31 cellular contexts compared by ENCODE assay signal in genomic region chr6:36141961-36142360, GRCh38. TPM values are rescaled to one million over a fixed set of nuclear protein-coding genes. Genes with fewer than 3 reads are reported as not detected.
A peak's percentile ranks its signal among the peaks of the same experiment; 100 is the strongest.
DNase-seq lines count a peak whose midpoint lies in the region; ATAC-seq, FAIRE-seq and TF ChIP-seq lines count a peak whose summit lies in the region.
"Had no signal": no experiment of that assay in that cellular context is flagged by ENCODE, and none has a peak within 500 bp of the region (broad histone marks: within the 10 kb centered on the region; RNA-seq: fewer than 3 reads in every experiment).

No MANE protein-coding gene starts in this region.

- H3K9me3 ChIP-seq in HepG2 (ENCODE audit: low read length) = no peaks in the 10 kb centered on the region
- no peaks in the 10 kb centered on the region for H3K9me3 ChIP-seq in right lobe of liver
- H3K9me3 ChIP-seq in HEK293 (ENCODE audit: control insufficient read depth, insufficient read depth, low read depth, low read length) = no peaks in the 10 kb centered on the region
- H3K9me3 ChIP-seq in testis = no peaks in the 10 kb centered on the region
- no peaks in the 10 kb centered on the region for H3K9me3 ChIP-seq in neural progenitor cell (ENCODE audit: low read depth)
- H3K9me3 ChIP-seq: Peyer's patch, suprapubic skin, upper lobe of right lung had no signal

- peak overlapping the region; percentile 26 to 43 for H3K4me3 Mint-ChIP-seq in effector memory CD8-positive, alpha-beta T cell
- no peak overlapping the region for H3K4me3 Mint-ChIP-seq in neural progenitor cell
- H3K4me3 Mint-ChIP-seq: activated T-helper 17 cell treated with anti-CD3 and anti-CD28 coated beads, Interleukin-2, amount 50 U/mL, for 72 hours; HFFc6; mesothelial cell of epicardium had no signal

- H3K4me3 ChIP-seq in HepG2 (replicated peaks in 1 of 3; ENCODE audit: insufficient read depth in 1 of 3, low read depth in 2 of 3, low read length in 3 of 3) = no peak overlapping the region
- H3K4me3 ChIP-seq in right lobe of liver = no peak overlapping the region
- no peak overlapping the region for H3K4me3 ChIP-seq in HEK293 (ENCODE audit: low read depth, low read length)
- no peak overlapping the region for H3K4me3 ChIP-seq in testis
- H3K4me3 ChIP-seq in neural progenitor cell = no peak overlapping the region
- H3K4me3 ChIP-seq: cardiac muscle cell, coronary artery, GM23248, Peyer's patch, suprapubic skin, upper lobe of right lung had no signal

- H3F3A ChIP-seq in neural progenitor cell (ENCODE audit: low read depth) = peaks cover 4% of the 10 kb centered on the region

- in situ Hi-C loops in HepG2 (cut with HindIII; ENCODE audit: extremely low pct_ligation_motif_present, low pct_unique_long_range_greater_than_20kb) = no loop called here

- H3K27ac Mint-ChIP-seq in effector memory CD8-positive, alpha-beta T cell = peak overlapping the region in 1 of 2 donors; percentile 75
- no peak overlapping the region for H3K27ac Mint-ChIP-seq in neural progenitor cell
- H3K27ac Mint-ChIP-seq: activated T-helper 17 cell treated with anti-CD3 and anti-CD28 coated beads, Interleukin-2, amount 50 U/mL, for 72 hours; HFFc6; mesothelial cell of epicardium had no signal

- DNase-seq in HepG2 (ENCODE audit: low spot score) (no peak), right lobe of liver (no peak), testis (no peak), neural progenitor cell (ENCODE audit: low spot score) (no peak), omental fat pad (ENCODE audit: low spot score) (no peak)
- no peak for DNase-seq in effector memory CD8-positive, alpha-beta T cell
- DNase-seq: activated CD4-positive, alpha-beta T cell treated with anti-CD3 and anti-CD28 coated beads for 48 hours; activated CD8-positive, alpha-beta memory T cell treated with anti-CD3 and anti-CD28 coated beads, Interleukin-2, amount 50 U/mL, for 4 hours; EL; erythroblast; GM23248; HFFc6; left ventricle myocardium superior; NCI-H1048; NCI-H1694 treated with DMSO at 0.1 percent for 48 hours; NCI-H446; NCI-H748 treated with DMSO at 0.1 percent for 48 hours; Peyer's patch; SHP77 treated with DMSO at 0.1 percent for 48 hours; stimulated activated CD4-positive, alpha-beta T cell treated with anti-CD3 and anti-CD28 coated beads, Interleukin-15, amount 100 ng/mL, for 24 hours; stimulated activated CD4-positive, alpha-beta T cell treated with anti-CD3 and anti-CD28 coated beads, Interleukin-4, amount 100 ng/mL, for 4 hours; upper lobe of right lung; WERI-Rb-1 had no signal

- POLR2A ChIA-PET in HepG2 (lab: Yijun Ruan, JAX) (interaction anchor here (3.7 kb wide), 1 partner anchor 11 kb away, joined by 23 read pairs; the partner anchor contains the start of gene MAPK13), HEK293 (lab: Yijun Ruan, JAX) (no interaction called here)

- intact Hi-C loops in HepG2 (cut with micrococcal nuclease; ENCODE audit: unreplicated experiment) (no loop called here), right lobe of liver (cut with DNase I) (no loop called here), testis (cut with DNase I; ENCODE audit: low total_unique reads) (no loop called here)

- H3K36me3 Mint-ChIP-seq in effector memory CD8-positive, alpha-beta T cell (ENCODE audit: insufficient read depth) = peaks cover 28% of the 10 kb centered on the region
- no peaks in the 10 kb centered on the region for H3K36me3 Mint-ChIP-seq in neural progenitor cell

- H3K27ac ChIP-seq in HepG2 (ENCODE audit: extremely low read length, insufficient read depth, low read length) (no peak overlapping the region), right lobe of liver (no peak overlapping the region), HEK293 (ENCODE audit: extremely low read depth, low read depth, low read length) (no peak overlapping the region), testis (peak overlapping the region; percentile 3 to 50), neural progenitor cell (no peak overlapping the region)
- H3K27ac ChIP-seq: cardiac muscle cell, coronary artery, GM23248, Peyer's patch, suprapubic skin, upper lobe of right lung, WERI-Rb-1 had no signal

- TF ChIP-seq POLR2A in HepG2 (IDR thresholded peaks at IDR 0.05; ENCODE audit: insufficient read depth in 1 of 2, low read depth in 2 of 2, low read length in 2 of 2) (no peak), right lobe of liver (IDR thresholded peaks at IDR 0.05) (no peak), testis (IDR thresholded peaks at IDR 0.05) (no peak)

- H3K4me2 ChIP-seq in HepG2 (ENCODE audit: low read depth, low read length) = no peak overlapping the region
- no peak overlapping the region for H3K4me2 ChIP-seq in neural progenitor cell

- H3K79me2 ChIP-seq in HepG2 (ENCODE audit: insufficient read depth, low read length) = no peaks in the 10 kb centered on the region
- no peaks in the 10 kb centered on the region for H3K79me2 ChIP-seq in neural progenitor cell (ENCODE audit: low read depth)

- ATAC-seq in HepG2 (no peak), right lobe of liver (no peak), omental fat pad (ENCODE audit: low FRiP score) (no peak)
- no peak for ATAC-seq in effector memory CD8-positive, alpha-beta T cell (replicated peaks)
- ATAC-seq: left ventricle myocardium superior, upper lobe of right lung had no signal

- TF ChIP-seq RAD21 in HepG2 (CRISPR knock-in tag; IDR thresholded peaks at IDR 0.05) = no peak

- no peak for FAIRE-seq in HepG2 (lab: Jason Lieb, UNC)
- FAIRE-seq: astrocyte, keratinocyte had no signal

- peaks cover 29 to 30% of the 10 kb centered on the region in 2 donors for H3K4me1 Mint-ChIP-seq in effector memory CD8-positive, alpha-beta T cell (ENCODE audit: low read depth in 2 of 2)
- H3K4me1 Mint-ChIP-seq in neural progenitor cell = peaks cover 17% of the 10 kb centered on the region

- CTCF ChIA-PET in HepG2 (lab: Yijun Ruan, JAX; ENCODE audit: low intra/inter-chr PET ratio, low total read pairs) (no interaction called here), HEK293 (lab: Yijun Ruan, JAX) (interaction anchor here (0.6 to 1.1 kb wide), 3 partner anchors 19 to 211 kb away, joined by 3 to 5 read pairs (median 4); no protein-coding TSS in a partner anchor)

- H3K36me3 ChIP-seq in HepG2 (replicated peaks in 1 of 2; ENCODE audit: control insufficient read depth in 1 of 2, insufficient read depth in 2 of 2, low read length in 2 of 2) = peaks cover 16 to 26% of the 10 kb centered on the region in 2 experiments; a peak in 4 of 5 replicates
- H3K36me3 ChIP-seq in right lobe of liver = peaks cover 0 to 4% (median 0%) of the 10 kb centered on the region in 4 donors
- H3K36me3 ChIP-seq in HEK293 (ENCODE audit: control insufficient read depth in 2 of 2, insufficient read depth in 1 of 2, low read length in 2 of 2) = peaks cover 0 to 11% of the 10 kb centered on the region in 2 experiments; a peak in 1 of 3 replicates
- no peaks in the 10 kb centered on the region for H3K36me3 ChIP-seq in testis (ENCODE audit: low read depth, missing control alignments)
- no peaks in the 10 kb centered on the region for H3K36me3 ChIP-seq in neural progenitor cell
- H3K36me3 ChIP-seq: cardiac muscle cell, WERI-Rb-1 had no signal

- H3K27me3 ChIP-seq in HepG2 (ENCODE audit: control insufficient read depth in 1 of 2, insufficient read depth in 2 of 2, low read length in 2 of 2) (no peaks in the 10 kb centered on the region), right lobe of liver (no peaks in the 10 kb centered on the region), testis (no peaks in the 10 kb centered on the region), neural progenitor cell (no peaks in the 10 kb centered on the region)
- H3K27me3 ChIP-seq: cardiac muscle cell, Peyer's patch, suprapubic skin, upper lobe of right lung had no signal

- TF ChIP-seq CTCF in HepG2 (CRISPR knock-in tag; IDR thresholded peaks at IDR 0.05) (no peak), right lobe of liver (IDR thresholded peaks at IDR 0.05) (no peak), HEK293 (tag by site-specific recombination; IDR thresholded peaks at IDR 0.05) (no peak), testis (IDR thresholded peaks at IDR 0.05) (no peak), neural progenitor cell (IDR thresholded peaks at IDR 0.05) (no peak), omental fat pad (IDR thresholded peaks at IDR 0.05) (no peak)

- no TSS peak for BruUV-seq in HepG2 (replicated peaks; lab: Mats Ljungman, UMichigan)

- WGBS in HepG2 (ENCODE audit: low lambda C conversion rate) = 95% methylated on average over 4 of the region's 4 CpGs
- WGBS in right lobe of liver (ENCODE audit: insufficient coverage, low coverage, low lambda C conversion rate, missing lambda C conversion rate) = 97% methylated on average over 3 of the region's 4 CpGs
- WGBS in testis, 2 donors = 79 to 85% methylated on average over 4 of the region's 4 CpGs

- TF ChIP-seq EP300 in HepG2 (IDR thresholded peaks at IDR 0.05; ENCODE audit: low read depth in 2 of 2, low read length in 2 of 2) = no peak
- TF ChIP-seq EP300 in HepG2 (CRISPR knock-in tag; IDR thresholded peaks at IDR 0.05; ENCODE audit: borderline replicate concordance) = no peak

- no peaks in the 10 kb centered on the region for H3K27me3 Mint-ChIP-seq in effector memory CD8-positive, alpha-beta T cell
- H3K27me3 Mint-ChIP-seq in neural progenitor cell (ENCODE audit: insufficient read depth, low read depth) = peaks cover 5% of the 10 kb centered on the region
- H3K27me3 Mint-ChIP-seq: activated T-helper 17 cell treated with anti-CD3 and anti-CD28 coated beads, Interleukin-2, amount 50 U/mL, for 72 hours had no signal

- H3K9me3 Mint-ChIP-seq in effector memory CD8-positive, alpha-beta T cell = no peaks in the 10 kb centered on the region
- no peaks in the 10 kb centered on the region for H3K9me3 Mint-ChIP-seq in neural progenitor cell
- H3K9me3 Mint-ChIP-seq: activated T-helper 17 cell treated with anti-CD3 and anti-CD28 coated beads, Interleukin-2, amount 50 U/mL, for 72 hours; HFFc6 had no signal

- no peak overlapping the region for H3K9ac ChIP-seq in HepG2 (ENCODE audit: insufficient read depth, low read depth, low read length)
- no peak overlapping the region for H3K9ac ChIP-seq in neural progenitor cell
- H3K9ac ChIP-seq: GM23248 had no signal

- H4K20me1 ChIP-seq in HepG2 (ENCODE audit: insufficient read depth, low read length) (no peaks in the 10 kb centered on the region), neural progenitor cell (ENCODE audit: low read depth) (no peaks in the 10 kb centered on the region)

- H2AFZ ChIP-seq in HepG2 (ENCODE audit: low read length) (no peak overlapping the region), neural progenitor cell (replicated peaks) (no peak overlapping the region)
- H2AFZ ChIP-seq: GM23248 had no signal

- H3K4me1 ChIP-seq in HepG2 (ENCODE audit: insufficient read depth, low read length) (peaks cover 2% of the 10 kb centered on the region), right lobe of liver (no peaks in the 10 kb centered on the region), HEK293 (ENCODE audit: control insufficient read depth, insufficient read depth, low read length) (no peaks in the 10 kb centered on the region), testis (peaks cover 30% of the 10 kb centered on the region), neural progenitor cell (peaks cover 10% of the 10 kb centered on the region)
- H3K4me1 ChIP-seq: Peyer's patch, upper lobe of right lung had no signal

RNA-seq across cellular contexts. Expression of gene MAPK13, which starts 11.6 kb away (rescaled TPM):
- 12.7 and 17.8 TPM in 2 replicates for total RNA-seq in HepG2 (2016; rRNA removed; fragmentation: Illumina TruSeq; extraction: Trizol)
- 6.7 and 7.7 TPM in 2 replicates for total RNA-seq in HepG2 (2016; cell fraction: cytosol; rRNA removed; fragmentation: Illumina TruSeq; extraction: Trizol; ENCODE audit: low read depth)
- 13.2 and 13.6 TPM in 2 replicates for total RNA-seq in HepG2 (2016; cell fraction: insoluble cytoplasmic fraction; rRNA removed; fragmentation: Illumina TruSeq; extraction: Trizol)
- total RNA-seq in HepG2 (2016; cell fraction: membrane; rRNA removed; fragmentation: Illumina TruSeq; extraction: Trizol) = 16.3 and 17.8 TPM in 2 replicates
- total RNA-seq in HepG2 (2016; cell fraction: nucleus; rRNA removed; fragmentation: Illumina TruSeq; extraction: Trizol) = 12.2 and 12.8 TPM in 2 replicates
- polyA plus RNA-seq in HepG2 (2011; rRNA removed) = 43.4 and 48.6 TPM in 2 replicates
- 29.8 and 31.4 TPM in 2 replicates for polyA plus RNA-seq in HepG2 (2011; cell fraction: cytosol; rRNA removed)
- 203 and 226 TPM in 2 replicates for polyA plus RNA-seq in HepG2 (2011; cell fraction: nucleus; rRNA removed)
- polyA plus RNA-seq in HepG2 (2012) = 27.9 and 35.1 TPM in 2 replicates
- 19.7 and 23.2 TPM in 2 replicates for polyA plus RNA-seq in HepG2 (2016; cell fraction: cytosol; fragmentation: Illumina TruSeq; extraction: Trizol; ENCODE audit: low read depth)
- polyA plus RNA-seq in HepG2 (2016; cell fraction: insoluble cytoplasmic fraction; fragmentation: Illumina TruSeq; extraction: Trizol; ENCODE audit: low read depth) = 26.4 and 34.1 TPM in 2 replicates
- polyA plus RNA-seq in HepG2 (2016; cell fraction: membrane; fragmentation: Illumina TruSeq; extraction: Trizol; ENCODE audit: low read depth) = 27.6 and 29.3 TPM in 2 replicates
- polyA plus RNA-seq in HepG2 (2016; cell fraction: nucleus; fragmentation: Illumina TruSeq; extraction: Trizol; ENCODE audit: insufficient read depth, low read depth) = 36.0 and 42.2 TPM in 2 replicates
- polyA minus RNA-seq in HepG2 (2011; rRNA and poly(A)+ RNA removed; ENCODE audit: low replicate concordance) = 3.1 and 49.1 TPM in 2 replicates
- polyA minus RNA-seq in HepG2 (2011; cell fraction: cytosol; rRNA and poly(A)+ RNA removed) = 16.3 and 18.6 TPM in 2 replicates
- 30.6 and 42.0 TPM in 2 replicates for polyA minus RNA-seq in HepG2 (2011; cell fraction: nucleus; rRNA and poly(A)+ RNA removed)
- total RNA-seq in right lobe of liver = 1 to 10 TPM; 2.2 to 5.0 (median 3.0) TPM
- total RNA-seq in testis = 10 to 100 TPM; 57.5 to 61.7 TPM
- polyA plus RNA-seq in testis (ENCODE audit: insufficient read depth, low read depth, low replicate concordance) = 109 TPM
- 0.13 and 1.1 TPM in 2 replicates for total RNA-seq in neural progenitor cell (ENCODE audit: low replicate concordance)
- 10 to 100 TPM; 10.9 to 27.5 (median 17.7) TPM for total RNA-seq in omental fat pad

RNA-seq across cellular contexts. Expression of gene BRPF3, which starts 54.6 kb away (rescaled TPM):
- 12.3 and 14.7 TPM in 2 replicates for total RNA-seq in HepG2 (2016; rRNA removed; fragmentation: Illumina TruSeq; extraction: Trizol)
- total RNA-seq in HepG2 (2016; cell fraction: cytosol; rRNA removed; fragmentation: Illumina TruSeq; extraction: Trizol; ENCODE audit: low read depth) = 2.7 and 4.1 TPM in 2 replicates
- 13.1 and 13.7 TPM in 2 replicates for total RNA-seq in HepG2 (2016; cell fraction: insoluble cytoplasmic fraction; rRNA removed; fragmentation: Illumina TruSeq; extraction: Trizol)
- 13.7 and 14.6 TPM in 2 replicates for total RNA-seq in HepG2 (2016; cell fraction: membrane; rRNA removed; fragmentation: Illumina TruSeq; extraction: Trizol)
- 20.5 and 24.2 TPM in 2 replicates for total RNA-seq in HepG2 (2016; cell fraction: nucleus; rRNA removed; fragmentation: Illumina TruSeq; extraction: Trizol)
- 22.9 and 25.2 TPM in 2 replicates for polyA plus RNA-seq in HepG2 (2011; rRNA removed)
- polyA plus RNA-seq in HepG2 (2011; cell fraction: cytosol; rRNA removed) = 17.0 and 19.9 TPM in 2 replicates
- 34.9 and 37.6 TPM in 2 replicates for polyA plus RNA-seq in HepG2 (2011; cell fraction: nucleus; rRNA removed)
- 27.0 and 27.6 TPM in 2 replicates for polyA plus RNA-seq in HepG2 (2012)
- polyA plus RNA-seq in HepG2 (2016; cell fraction: cytosol; fragmentation: Illumina TruSeq; extraction: Trizol; ENCODE audit: low read depth) = 3.5 and 4.2 TPM in 2 replicates
- polyA plus RNA-seq in HepG2 (2016; cell fraction: insoluble cytoplasmic fraction; fragmentation: Illumina TruSeq; extraction: Trizol; ENCODE audit: low read depth) = 29.3 and 35.1 TPM in 2 replicates
- polyA plus RNA-seq in HepG2 (2016; cell fraction: membrane; fragmentation: Illumina TruSeq; extraction: Trizol; ENCODE audit: low read depth) = 18.5 and 19.9 TPM in 2 replicates
- polyA plus RNA-seq in HepG2 (2016; cell fraction: nucleus; fragmentation: Illumina TruSeq; extraction: Trizol; ENCODE audit: insufficient read depth, low read depth) = 41.3 and 46.6 TPM in 2 replicates
- polyA minus RNA-seq in HepG2 (2011; rRNA and poly(A)+ RNA removed; ENCODE audit: low replicate concordance) = 16.1 and 49.4 TPM in 2 replicates
- 10.9 and 14.6 TPM in 2 replicates for polyA minus RNA-seq in HepG2 (2011; cell fraction: cytosol; rRNA and poly(A)+ RNA removed)
- 61.0 and 69.4 TPM in 2 replicates for polyA minus RNA-seq in HepG2 (2011; cell fraction: nucleus; rRNA and poly(A)+ RNA removed)
- total RNA-seq in right lobe of liver = 10 to 100 TPM; 14.2 to 20.8 (median 18.6) TPM
- 100 to 1,000 TPM; 102 to 104 TPM for total RNA-seq in testis
- polyA plus RNA-seq in testis (ENCODE audit: insufficient read depth, low read depth, low replicate concordance) = 70.5 TPM
- total RNA-seq in neural progenitor cell (ENCODE audit: low replicate concordance) = 14.1 and 25.6 TPM in 2 replicates
- total RNA-seq in omental fat pad = 10 to 100 TPM; 15.8 to 32.1 (median 24.1) TPM

Comparison
In these comparisons a context has a peak if more than half of its experiments do, and no peak if none do; other contexts are left out.
1. H3K27ac ChIP-seq: peak in testis (2 of 2); none in HepG2 (single experiment), right lobe of liver (0 of 3), HEK293 (single experiment) and neural progenitor cell (single experiment).